ENCODE assay signal across 40 cellular contexts in genomic region chr1:114134518-114134917, GRCh38. TPM values are rescaled to one million over a fixed set of nuclear protein-coding genes. Genes with fewer than 3 reads are reported as not detected.
"Had no signal": no experiment of that assay in that cellular context is flagged by ENCODE, and none has a peak within 500 bp of the region (broad histone marks: within the 10 kb centered on the region; RNA-seq: fewer than 3 reads in every experiment).

No MANE protein-coding gene starts in this region.

- H3K9me3 Mint-ChIP-seq: activated CD4-positive, alpha-beta memory T cell treated with anti-CD3 and anti-CD28 coated beads for 36 hours; activated CD4-positive, alpha-beta T cell treated with anti-CD3 and anti-CD28 coated beads, Interleukin-2, amount 10 ng/mL, durations not matched to agents 24 days and 14 days; activated naive CD4-positive, alpha-beta T cell treated with anti-CD3 and anti-CD28 coated beads, Interleukin-2, amount 50 U/mL, for 24 hours; activated naive CD8-positive, alpha-beta T cell treated with anti-CD3 and anti-CD28 coated beads, Interleukin-2, amount 50 U/mL, for 24 hours; activated T-cell treated with anti-CD3 and anti-CD28 coated beads, Interleukin-2, amount 50 U/mL, for 24 hours; central memory CD8-positive, alpha-beta T cell; nephron progenitor cell; stimulated activated naive B cell treated with anti-CD40 and anti-IgM and Interleukin-4, amounts not matched to agents 10 μg/mL and 1 μg/mL and 100 μg/mL, for 72 hours; T-helper 1 cell treated with Interleukin-12 subunit alpha and Interleukin-12 subunit beta and Interleukin-4 antibody, amounts not matched to agents 30 μg/mL and 1 μg/mL, for 36 hours had no signal

- H3K27ac ChIP-seq: breast epithelium, epithelial cell of prostate, esophagus squamous epithelium, heart right ventricle, left ventricle myocardium inferior, neutrophil, prostate gland, sigmoid colon, stomach, thyroid gland, upper lobe of left lung, vagina, WERI-Rb-1 had no signal

- H3K9me3 ChIP-seq: breast epithelium, esophagus squamous epithelium, heart right ventricle, left ventricle myocardium inferior, neutrophil, prostate gland, sigmoid colon, stomach, thyroid gland, upper lobe of left lung, vagina had no signal

- H3K36me3 Mint-ChIP-seq: activated CD4-positive, alpha-beta memory T cell treated with anti-CD3 and anti-CD28 coated beads for 36 hours; activated naive CD4-positive, alpha-beta T cell treated with anti-CD3 and anti-CD28 coated beads, Interleukin-2, amount 50 U/mL, for 24 hours; naive B cell; stimulated activated naive B cell treated with anti-CD40 and anti-IgM and Interleukin-4, amounts not matched to agents 10 μg/mL and 1 μg/mL and 100 μg/mL, for 72 hours had no signal

- H3K4me3 Mint-ChIP-seq: activated CD4-positive, alpha-beta memory T cell treated with anti-CD3 and anti-CD28 coated beads for 36 hours; activated CD4-positive, alpha-beta T cell treated with anti-CD3 and anti-CD28 coated beads, Interleukin-2, amount 10 ng/mL, durations not matched to agents 24 days and 14 days; activated naive CD4-positive, alpha-beta T cell treated with anti-CD3 and anti-CD28 coated beads, Interleukin-2, amount 50 U/mL, for 24 hours; activated naive CD8-positive, alpha-beta T cell treated with anti-CD3 and anti-CD28 coated beads, Interleukin-2, amount 50 U/mL, for 24 hours; activated T-cell treated with anti-CD3 and anti-CD28 coated beads, Interleukin-2, amount 50 U/mL, for 24 hours; central memory CD8-positive, alpha-beta T cell; naive B cell; nephron progenitor cell; stimulated activated naive B cell treated with anti-CD40 and anti-IgM and Interleukin-4, amounts not matched to agents 10 μg/mL and 1 μg/mL and 100 μg/mL, for 72 hours; T-helper 1 cell treated with Interleukin-12 subunit alpha and Interleukin-12 subunit beta and Interleukin-4 antibody, amounts not matched to agents 30 μg/mL and 1 μg/mL, for 36 hours had no signal

- H3K4me2 ChIP-seq: smooth muscle cell had no signal

- H3K27me3 ChIP-seq: breast epithelium, sigmoid colon, thyroid gland, upper lobe of left lung, vagina had no signal

- H3K4me3 ChIP-seq: breast epithelium, esophagus squamous epithelium, heart right ventricle, left ventricle myocardium inferior, prostate gland, sigmoid colon, smooth muscle cell, stomach, thyroid gland, upper lobe of left lung, vagina had no signal

- H3K36me3 ChIP-seq: breast epithelium, esophagus squamous epithelium, heart right ventricle, left ventricle myocardium inferior, neutrophil, prostate gland, sigmoid colon, stomach, thyroid gland, upper lobe of left lung, vagina, WERI-Rb-1 had no signal

- ATAC-seq: activated naive CD8-positive, alpha-beta T cell treated with anti-CD3 and anti-CD28 coated beads, Interleukin-2, amount 50 U/mL, for 24 hours; heart right ventricle; stimulated activated naive B cell treated with anti-CD40 and anti-IgM and Interleukin-4, amounts not matched to agents 10 μg/mL and 1 μg/mL and 100 μg/mL, for 72 hours had no signal

- H3K4me1 Mint-ChIP-seq: activated CD4-positive, alpha-beta T cell treated with anti-CD3 and anti-CD28 coated beads, Interleukin-2, amount 10 ng/mL, durations not matched to agents 24 days and 14 days; activated naive CD8-positive, alpha-beta T cell treated with anti-CD3 and anti-CD28 coated beads, Interleukin-2, amount 50 U/mL, for 24 hours; naive B cell; stimulated activated naive B cell treated with anti-CD40 and anti-IgM and Interleukin-4, amounts not matched to agents 10 μg/mL and 1 μg/mL and 100 μg/mL, for 72 hours had no signal

- H3K4me1 ChIP-seq: breast epithelium, esophagus squamous epithelium, left ventricle myocardium inferior, prostate gland, sigmoid colon, stomach, thyroid gland, upper lobe of left lung, vagina had no signal

- DNase-seq: activated CD4-positive, alpha-beta memory T cell treated with anti-CD3 and anti-CD28 coated beads for 36 hours; activated CD4-positive, alpha-beta T cell treated with anti-CD3 and anti-CD28 coated beads, Interleukin-2, amount 10 ng/mL, durations not matched to agents 24 days and 14 days; activated CD4-positive, CD25-positive, alpha-beta regulatory T cell treated with anti-CD3 and anti-CD28 coated beads, Interleukin-2, amount 50 U/mL, for 72 hours; activated CD8-positive, alpha-beta memory T cell treated with anti-CD3 and anti-CD28 coated beads, Interleukin-2, amount 50 U/mL, for 4 hours; activated naive CD8-positive, alpha-beta T cell treated with anti-CD3 and anti-CD28 coated beads, Interleukin-2, amount 50 U/mL, for 24 hours; activated T-cell treated with anti-CD3 and anti-CD28 coated beads, Interleukin-2, amount 50 U/mL, for 24 hours; amygdala; dermis blood vessel endothelial cell; effector CD4-positive, alpha-beta T cell; esophagus squamous epithelium; foreskin melanocyte; heart right ventricle; kidney glomerular epithelial cell; left ventricle myocardium inferior; naive B cell; nephron progenitor cell; retina; sigmoid colon; stimulated activated CD4-positive, alpha-beta T cell treated with anti-CD3 and anti-CD28 coated beads, Interleukin-15, amount 100 ng/mL, for 24 hours; stimulated activated CD4-positive, alpha-beta T cell treated with anti-CD3 and anti-CD28 coated beads, Interleukin-2, amount 100 ng/mL, for 24 hours; stimulated activated naive B cell treated with anti-CD40 and anti-IgM and Interleukin-4, amounts not matched to agents 10 μg/mL and 1 μg/mL and 100 μg/mL, for 72 hours; stomach; T-helper 9 cell; thyroid gland; upper lobe of left lung; WERI-Rb-1 had no signal

- H3K27ac Mint-ChIP-seq: activated CD4-positive, alpha-beta memory T cell treated with anti-CD3 and anti-CD28 coated beads for 36 hours; activated CD4-positive, alpha-beta T cell treated with anti-CD3 and anti-CD28 coated beads, Interleukin-2, amount 10 ng/mL, durations not matched to agents 24 days and 14 days; activated naive CD4-positive, alpha-beta T cell treated with anti-CD3 and anti-CD28 coated beads, Interleukin-2, amount 50 U/mL, for 24 hours; activated naive CD8-positive, alpha-beta T cell treated with anti-CD3 and anti-CD28 coated beads, Interleukin-2, amount 50 U/mL, for 24 hours; activated T-cell treated with anti-CD3 and anti-CD28 coated beads, Interleukin-2, amount 50 U/mL, for 24 hours; naive B cell; nephron progenitor cell; stimulated activated naive B cell treated with anti-CD40 and anti-IgM and Interleukin-4, amounts not matched to agents 10 μg/mL and 1 μg/mL and 100 μg/mL, for 72 hours; T-helper 1 cell treated with Interleukin-12 subunit alpha and Interleukin-12 subunit beta and Interleukin-4 antibody, amounts not matched to agents 30 μg/mL and 1 μg/mL, for 36 hours had no signal

RNA-seq across cellular contexts. Expression of gene SYT6, which starts 19.2 kb away (rescaled TPM):
- total RNA-seq: activated CD4-positive, alpha-beta memory T cell treated with anti-CD3 and anti-CD28 coated beads for 36 hours; activated CD4-positive, alpha-beta T cell treated with anti-CD3 and anti-CD28 coated beads, Interleukin-2, amount 10 ng/mL, durations not matched to agents 24 days and 14 days; activated CD8-positive, alpha-beta memory T cell treated with anti-CD3 and anti-CD28 coated beads for 36 hours; dermis blood vessel endothelial cell; esophagus squamous epithelium; glomerular endothelial cell; left ventricle myocardium inferior; lung microvascular endothelial cell; mesenteric fat pad; osteocyte; smooth muscle cell; vagina had no signal
- polyA plus RNA-seq: heart right ventricle, smooth muscle cell had no signal
